ENCODE assay signal across 9 cellular contexts in genomic region chrX:1673337-1673736, GRCh38. TPM values are rescaled to one million over a fixed set of nuclear protein-coding genes. Genes with fewer than 3 reads are reported as not detected.
DNase-seq lines count a peak whose midpoint lies in the region; ATAC-seq lines count a peak whose summit lies in the region.
"Had no signal": no experiment of that assay in that cellular context is flagged by ENCODE, and none has a peak within 500 bp of the region (broad histone marks: within the 10 kb centered on the region; RNA-seq: fewer than 3 reads in every experiment).

No MANE protein-coding gene starts in this region.

- H3K36me3 Mint-ChIP-seq in activated T-helper 2 cell treated with anti-CD3 and anti-CD28 coated beads, Interferon-gamma antibody, Interleukin-2, Interleukin-4, amounts not matched to agents 10 μg/mL and 5 μg/mL and 100 μg/mL, durations not matched to agents 14 hours and 24 hours and 36 hours (ENCODE audit: low read depth): peaks cover 12% of the 10 kb centered on the region

- H3K9me3 Mint-ChIP-seq in activated T-helper 2 cell treated with anti-CD3 and anti-CD28 coated beads, Interferon-gamma antibody, Interleukin-2, Interleukin-4, amounts not matched to agents 10 μg/mL and 5 μg/mL and 100 μg/mL, durations not matched to agents 14 hours and 24 hours and 36 hours: no peaks in the 10 kb centered on the region
- H3K9me3 Mint-ChIP-seq: activated naive CD4-positive, alpha-beta T cell treated with anti-CD3 and anti-CD28 coated beads, Interleukin-2, amount 50 U/mL, for 24 hours had no signal

- ATAC-seq in left colon: peak; percentile 55

- DNase-seq in NCI-H748 (lab: John Stamatoyannopoulos, UW; ENCODE audit: unreplicated experiment): peak; percentile 8
- DNase-seq in NCI-H748 treated with DMSO at 0.1 percent for 48 hours (lab: John Stamatoyannopoulos, UW): no peak
- DNase-seq in M059J (ENCODE audit: low read depth): peak; percentile 46
- peak; percentile 23 for DNase-seq in activated T-helper 2 cell treated with anti-CD3 and anti-CD28 coated beads, Interferon-gamma antibody, Interleukin-2, Interleukin-4, amounts not matched to agents 10 μg/mL and 5 μg/mL and 100 μg/mL, durations not matched to agents 14 hours and 24 hours and 36 hours (ENCODE audit: low spot score)
- DNase-seq in left colon: no peak
- no peak for DNase-seq in NCI-H2029 treated with DMSO at 0.1 percent for 48 hours (lab: John Stamatoyannopoulos, UW)
- no peak for DNase-seq in NCI-H2029 (lab: John Stamatoyannopoulos, UW)
- no peak for DNase-seq in NCI-H2081 (lab: John Stamatoyannopoulos, UW)

- no peaks in the 10 kb centered on the region for H3K27me3 Mint-ChIP-seq in activated T-helper 2 cell treated with anti-CD3 and anti-CD28 coated beads, Interferon-gamma antibody, Interleukin-2, Interleukin-4, amounts not matched to agents 10 μg/mL and 5 μg/mL and 100 μg/mL, durations not matched to agents 14 hours and 24 hours and 36 hours (ENCODE audit: low read depth)
- H3K27me3 Mint-ChIP-seq: activated naive CD4-positive, alpha-beta T cell treated with anti-CD3 and anti-CD28 coated beads, Interleukin-2, amount 50 U/mL, for 24 hours had no signal

- no peaks in the 10 kb centered on the region for H3K4me1 Mint-ChIP-seq in activated T-helper 2 cell treated with anti-CD3 and anti-CD28 coated beads, Interferon-gamma antibody, Interleukin-2, Interleukin-4, amounts not matched to agents 10 μg/mL and 5 μg/mL and 100 μg/mL, durations not matched to agents 14 hours and 24 hours and 36 hours (ENCODE audit: low read depth)
- H3K4me1 Mint-ChIP-seq: activated naive CD4-positive, alpha-beta T cell treated with anti-CD3 and anti-CD28 coated beads, Interleukin-2, amount 50 U/mL, for 24 hours had no signal

- no peak overlapping the region for H3K27ac Mint-ChIP-seq in activated T-helper 2 cell treated with anti-CD3 and anti-CD28 coated beads, Interferon-gamma antibody, Interleukin-2, Interleukin-4, amounts not matched to agents 10 μg/mL and 5 μg/mL and 100 μg/mL, durations not matched to agents 14 hours and 24 hours and 36 hours
- H3K27ac Mint-ChIP-seq: activated naive CD4-positive, alpha-beta T cell treated with anti-CD3 and anti-CD28 coated beads, Interleukin-2, amount 50 U/mL, for 24 hours had no signal

- H3K4me3 Mint-ChIP-seq in activated T-helper 2 cell treated with anti-CD3 and anti-CD28 coated beads, Interferon-gamma antibody, Interleukin-2, Interleukin-4, amounts not matched to agents 10 μg/mL and 5 μg/mL and 100 μg/mL, durations not matched to agents 14 hours and 24 hours and 36 hours (ENCODE audit: low read depth): no peak overlapping the region
- H3K4me3 Mint-ChIP-seq: activated naive CD4-positive, alpha-beta T cell treated with anti-CD3 and anti-CD28 coated beads, Interleukin-2, amount 50 U/mL, for 24 hours had no signal

- intact Hi-C loops in activated T-helper 2 cell treated with anti-CD3 and anti-CD28 coated beads, Interferon-gamma antibody, Interleukin-2, Interleukin-4, amounts not matched to agents 10 μg/mL and 5 μg/mL and 100 μg/mL, durations not matched to agents 14 hours and 24 hours and 36 hours (cut with micrococcal nuclease): no loop called here
- intact Hi-C loops in left colon (cut with DNase I, micrococcal nuclease): no loop called here

RNA-seq across cellular contexts. Expression of gene ASMT, which starts 58.5 kb away (rescaled TPM):
- total RNA-seq in M059J (2014; rRNA removed; shearing (Covaris generic)): not detected in 2 replicates
- total RNA-seq in activated T-helper 2 cell treated with anti-CD3 and anti-CD28 coated beads, Interferon-gamma antibody, Interleukin-2, Interleukin-4, amounts not matched to agents 10 μg/mL and 5 μg/mL and 100 μg/mL, durations not matched to agents 14 hours and 24 hours and 36 hours: not detected in 2 replicates
- total RNA-seq in left colon: not detected

Comparison
In these comparisons a context has a peak if more than half of its experiments do, and no peak if none do; other contexts are left out.
1. DNase-seq: peak in NCI-H748 (single experiment), M059J (single experiment) and activated T-helper 2 cell treated with anti-CD3 and anti-CD28 coated beads, Interferon-gamma antibody, Interleukin-2, Interleukin-4, amounts not matched to agents 10 μg/mL and 5 μg/mL and 100 μg/mL, durations not matched to agents 14 hours and 24 hours and 36 hours (single experiment); none in NCI-H748 treated with DMSO at 0.1 percent for 48 hours (single experiment), left colon (0 of 2), NCI-H2029 treated with DMSO at 0.1 percent for 48 hours (single experiment), NCI-H2029 (single experiment) and NCI-H2081 (0 of 2).